In the genomic region with DNA sequence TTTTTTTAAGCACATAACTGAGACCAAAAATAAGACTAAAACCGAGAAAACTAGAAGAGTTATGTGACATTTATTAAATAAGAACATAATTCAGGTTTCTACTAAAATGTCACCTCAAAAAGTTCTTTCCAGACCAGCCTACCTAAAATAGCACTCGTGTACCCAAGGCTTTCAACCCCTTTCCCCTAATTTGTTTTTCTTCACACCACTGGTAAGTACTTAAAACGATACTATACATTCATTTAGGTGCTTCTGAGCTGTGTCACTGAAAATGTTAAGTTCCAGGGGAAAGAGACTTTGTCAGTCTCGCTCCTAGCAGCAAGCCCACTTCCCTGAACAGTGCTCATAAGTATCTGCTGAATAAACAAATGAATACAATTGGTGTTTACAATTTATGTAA, we compare ENCODE assay signal across 22 cellular contexts. TPM values are rescaled to one million over a fixed set of nuclear protein-coding genes. Genes with fewer than 3 reads are reported as not detected.
A peak's percentile ranks its signal among the peaks of the same experiment; 100 is the strongest.
DNase-seq lines count a peak whose midpoint lies in the region; ATAC-seq and TF ChIP-seq lines count a peak whose summit lies in the region.
"Had no signal": no experiment of that assay in that cellular context is flagged by ENCODE, and none has a peak within 500 bp of the region (broad histone marks: within the 10 kb centered on the region; RNA-seq: fewer than 3 reads in every experiment).

No MANE protein-coding gene starts in this region.

- peaks cover 6 to 23% (median 19%) of the 10 kb centered on the region in 4 donors for H3K4me1 ChIP-seq in upper lobe of left lung

- DNase-seq in activated T-cell treated with anti-CD3 and anti-CD28 coated beads, Interleukin-2, amount 50 U/mL, for 24 hours: no peak
- DNase-seq in activated T-cell treated with anti-CD3 and anti-CD28 coated beads for 4 hours (no peak), SHP77 treated with DMSO at 0.1 percent for 48 hours (lab: John Stamatoyannopoulos, UW) (no peak), upper lobe of left lung (no peak)
- DNase-seq in stimulated activated effector memory CD8-positive, alpha-beta T cell treated with anti-CD3 and anti-CD28 coated beads, Interleukin-12 subunit alpha, Interleukin-12 subunit beta, amount 100 ng/mL, for 72 hours (ENCODE audit: low spot score in 2 of 2): no peak
- DNase-seq: ACHN; activated gamma-delta T cell; CD4-positive, alpha-beta T cell; colonic mucosa; foreskin melanocyte; KG1; NCI-H1048; NCI-H748 treated with DMSO at 0.1 percent for 48 hours; occipital lobe; T1000; uterus had no signal

- H3K27me3 Mint-ChIP-seq in activated T-cell treated with anti-CD3 and anti-CD28 coated beads, Interleukin-2, amount 50 U/mL, for 24 hours: no peaks in the 10 kb centered on the region
- H3K27me3 Mint-ChIP-seq in IgD-negative memory B cell: no peaks in the 10 kb centered on the region
- H3K27me3 Mint-ChIP-seq: CD4-positive, alpha-beta T cell had no signal

- no peak for TF ChIP-seq POLR2A in upper lobe of left lung (IDR thresholded peaks at IDR 0.05)

- no peak overlapping the region for H3K4me3 ChIP-seq in upper lobe of left lung
- H3K4me3 ChIP-seq: colonic mucosa, SK-N-MC, uterus had no signal

- TF ChIP-seq EP300 in upper lobe of left lung (IDR thresholded peaks at IDR 0.05): no peak

- H3K27me3 ChIP-seq in upper lobe of left lung: no peaks in the 10 kb centered on the region
- H3K27me3 ChIP-seq: colonic mucosa, uterus had no signal

- ATAC-seq in GM18502 (IDR thresholded peaks at IDR 0.05; ENCODE audit: poor library complexity, unreplicated experiment) (peak; percentile 53), upper lobe of left lung (ENCODE audit: low FRiP score in 2 of 2) (no peak), HG03097 (IDR thresholded peaks at IDR 0.05; ENCODE audit: low FRiP score, unreplicated experiment) (no peak)
- peak; percentile 97 for ATAC-seq in stimulated activated effector memory CD8-positive, alpha-beta T cell treated with anti-CD3 and anti-CD28 coated beads, Interleukin-12 subunit alpha, Interleukin-12 subunit beta, amount 100 ng/mL, for 72 hours

- peaks cover 78% of the 10 kb centered on the region for H3K36me3 Mint-ChIP-seq in activated T-cell treated with anti-CD3 and anti-CD28 coated beads, Interleukin-2, amount 50 U/mL, for 24 hours (ENCODE audit: low read depth)
- H3K36me3 Mint-ChIP-seq in IgD-negative memory B cell: peaks cover 7% of the 10 kb centered on the region
- peaks cover 100% of the 10 kb centered on the region for H3K36me3 Mint-ChIP-seq in stimulated activated effector memory CD8-positive, alpha-beta T cell treated with anti-CD3 and anti-CD28 coated beads, Interleukin-12 subunit alpha, Interleukin-12 subunit beta, amount 100 ng/mL, for 72 hours

- H3K4me1 Mint-ChIP-seq in activated T-cell treated with anti-CD3 and anti-CD28 coated beads, Interleukin-2, amount 50 U/mL, for 24 hours (ENCODE audit: low read depth): peaks cover 50% of the 10 kb centered on the region
- H3K4me1 Mint-ChIP-seq in IgD-negative memory B cell: peaks cover 28 to 36% (median 28%) of the 10 kb centered on the region in 3 donors
- H3K4me1 Mint-ChIP-seq in stimulated activated effector memory CD8-positive, alpha-beta T cell treated with anti-CD3 and anti-CD28 coated beads, Interleukin-12 subunit alpha, Interleukin-12 subunit beta, amount 100 ng/mL, for 72 hours: peaks cover 44% of the 10 kb centered on the region

- WGBS in upper lobe of left lung, 2 donors: 61 to 62% methylated on average over 4 of the region's 4 CpGs

- H3K9me3 Mint-ChIP-seq in activated T-cell treated with anti-CD3 and anti-CD28 coated beads, Interleukin-2, amount 50 U/mL, for 24 hours: no peaks in the 10 kb centered on the region
- H3K9me3 Mint-ChIP-seq in IgD-negative memory B cell: no peaks in the 10 kb centered on the region
- no peaks in the 10 kb centered on the region for H3K9me3 Mint-ChIP-seq in stimulated activated effector memory CD8-positive, alpha-beta T cell treated with anti-CD3 and anti-CD28 coated beads, Interleukin-12 subunit alpha, Interleukin-12 subunit beta, amount 100 ng/mL, for 72 hours
- H3K9me3 Mint-ChIP-seq: CD4-positive, alpha-beta T cell had no signal

- H3K27ac ChIP-seq in upper lobe of left lung: no peak overlapping the region
- H3K27ac ChIP-seq: colonic mucosa, epithelial cell of prostate, SK-N-MC, uterus had no signal

- no peaks in the 10 kb centered on the region for H3K9me3 ChIP-seq in upper lobe of left lung
- H3K9me3 ChIP-seq: colonic mucosa, uterus had no signal

- peaks cover 4 to 82% (median 37%) of the 10 kb centered on the region in 4 donors for H3K36me3 ChIP-seq in upper lobe of left lung
- H3K36me3 ChIP-seq: uterus had no signal

- H3K27ac Mint-ChIP-seq in activated T-cell treated with anti-CD3 and anti-CD28 coated beads, Interleukin-2, amount 50 U/mL, for 24 hours: peak overlapping the region; percentile 86
- H3K27ac Mint-ChIP-seq in IgD-negative memory B cell: peak overlapping the region in 2 of 3 donors; percentile 5 to 70
- peak overlapping the region; percentile 68 for H3K27ac Mint-ChIP-seq in stimulated activated effector memory CD8-positive, alpha-beta T cell treated with anti-CD3 and anti-CD28 coated beads, Interleukin-12 subunit alpha, Interleukin-12 subunit beta, amount 100 ng/mL, for 72 hours
- H3K27ac Mint-ChIP-seq: CD4-positive, alpha-beta T cell had no signal

- no peak for TF ChIP-seq CTCF in upper lobe of left lung (IDR thresholded peaks at IDR 0.05)

- H3K4me3 Mint-ChIP-seq in activated T-cell treated with anti-CD3 and anti-CD28 coated beads, Interleukin-2, amount 50 U/mL, for 24 hours: peak overlapping the region; percentile 29
- peak overlapping the region in 1 of 4 donors; percentile 25 for H3K4me3 Mint-ChIP-seq in IgD-negative memory B cell
- peak overlapping the region; percentile 55 for H3K4me3 Mint-ChIP-seq in stimulated activated effector memory CD8-positive, alpha-beta T cell treated with anti-CD3 and anti-CD28 coated beads, Interleukin-12 subunit alpha, Interleukin-12 subunit beta, amount 100 ng/mL, for 72 hours
- H3K4me3 Mint-ChIP-seq: CD4-positive, alpha-beta T cell had no signal

RNA-seq across cellular contexts. Expression of gene RRAGC, which starts 6.8 kb away (rescaled TPM):
- polyA plus RNA-seq in IgD-negative memory B cell: 10.6 TPM
- total RNA-seq in upper lobe of left lung: 10 to 100 TPM in 5 of 6 donors, 1 to 10 TPM in 1; 9.0 to 30.8 (median 24.9) TPM

RNA-seq across cellular contexts. Expression of gene MYCBP, which starts 20.4 kb away (rescaled TPM):
- polyA plus RNA-seq in IgD-negative memory B cell: 35.6 TPM
- 10 to 100 TPM in 4 of 6 donors, 1 to 10 TPM in 2; 2.8 to 23.7 (median 12.9) TPM for total RNA-seq in upper lobe of left lung

RNA-seq across cellular contexts. Expression of gene GJA9, which starts 28.6 kb away (rescaled TPM):
- polyA plus RNA-seq in IgD-negative memory B cell: not detected
- not detected for total RNA-seq in upper lobe of left lung
- total RNA-seq: CD4-positive, alpha-beta T cell; occipital lobe; subcutaneous adipose tissue; uterus had no signal

Comparison
In these comparisons a context has a peak if more than half of its experiments do, and no peak if none do; other contexts are left out.
1. ATAC-seq: peak in GM18502 (single experiment) and stimulated activated effector memory CD8-positive, alpha-beta T cell treated with anti-CD3 and anti-CD28 coated beads, Interleukin-12 subunit alpha, Interleukin-12 subunit beta, amount 100 ng/mL, for 72 hours (single experiment); none in upper lobe of left lung (0 of 2) and HG03097 (single experiment).
2. Peak in every context shown above with its lines, with median percentiles within 50 percentile points of each other: H3K27ac Mint-ChIP-seq.